1 cellular context compared by ENCODE assay signal in the genomic region with DNA sequence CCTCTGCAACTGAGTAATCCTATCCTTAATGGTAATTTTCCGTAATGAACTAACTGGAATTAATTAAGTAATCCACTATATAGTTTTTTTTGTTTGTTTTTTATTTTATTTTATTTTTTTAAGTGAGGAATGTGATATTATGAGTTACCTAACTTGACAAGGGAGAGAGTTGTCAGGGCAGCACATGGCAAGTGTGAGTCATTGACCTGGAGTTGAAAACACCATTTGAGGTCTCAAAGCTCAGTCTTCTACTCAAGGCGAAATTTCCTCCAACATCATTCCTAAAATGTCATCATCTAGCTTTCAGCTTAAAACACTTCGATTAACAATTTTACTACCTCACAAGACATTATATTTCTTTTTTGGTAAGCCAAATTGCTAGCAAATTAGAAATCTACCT.
TF ChIP-seq lines count a peak whose summit lies in the region.

No MANE protein-coding gene starts in this region.

TF ChIP-seq in SK-N-SH treated with all-trans-retinoic acid at 6 μM for 48 hours, 23 proteins besides CTCF, POLR2A, EP300 and RAD21 (continued from another document):
- TF ChIP-seq, protein P1, sequence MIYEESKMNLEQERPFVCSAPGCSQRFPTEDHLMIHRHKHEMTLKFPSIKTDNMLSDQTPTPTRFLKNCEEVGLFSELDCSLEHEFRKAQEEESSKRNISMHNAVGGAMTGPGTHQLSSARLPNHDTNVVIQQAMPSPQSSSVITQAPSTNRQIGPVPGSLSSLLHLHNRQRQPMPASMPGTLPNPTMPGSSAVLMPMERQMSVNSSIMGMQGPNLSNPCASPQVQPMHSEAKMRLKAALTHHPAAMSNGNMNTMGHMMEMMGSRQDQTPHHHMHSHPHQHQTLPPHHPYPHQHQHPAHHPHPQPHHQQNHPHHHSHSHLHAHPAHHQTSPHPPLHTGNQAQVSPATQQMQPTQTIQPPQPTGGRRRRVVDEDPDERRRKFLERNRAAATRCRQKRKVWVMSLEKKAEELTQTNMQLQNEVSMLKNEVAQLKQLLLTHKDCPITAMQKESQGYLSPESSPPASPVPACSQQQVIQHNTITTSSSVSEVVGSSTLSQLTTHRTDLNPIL (CRISPR knock-in tag; IDR thresholded peaks at IDR 0.05; ENCODE audit: low read depth), result no peak
- no peak for TF ChIP-seq OSR1 (CRISPR knock-in tag; IDR thresholded peaks at IDR 0.05)
